In the genomic region with DNA sequence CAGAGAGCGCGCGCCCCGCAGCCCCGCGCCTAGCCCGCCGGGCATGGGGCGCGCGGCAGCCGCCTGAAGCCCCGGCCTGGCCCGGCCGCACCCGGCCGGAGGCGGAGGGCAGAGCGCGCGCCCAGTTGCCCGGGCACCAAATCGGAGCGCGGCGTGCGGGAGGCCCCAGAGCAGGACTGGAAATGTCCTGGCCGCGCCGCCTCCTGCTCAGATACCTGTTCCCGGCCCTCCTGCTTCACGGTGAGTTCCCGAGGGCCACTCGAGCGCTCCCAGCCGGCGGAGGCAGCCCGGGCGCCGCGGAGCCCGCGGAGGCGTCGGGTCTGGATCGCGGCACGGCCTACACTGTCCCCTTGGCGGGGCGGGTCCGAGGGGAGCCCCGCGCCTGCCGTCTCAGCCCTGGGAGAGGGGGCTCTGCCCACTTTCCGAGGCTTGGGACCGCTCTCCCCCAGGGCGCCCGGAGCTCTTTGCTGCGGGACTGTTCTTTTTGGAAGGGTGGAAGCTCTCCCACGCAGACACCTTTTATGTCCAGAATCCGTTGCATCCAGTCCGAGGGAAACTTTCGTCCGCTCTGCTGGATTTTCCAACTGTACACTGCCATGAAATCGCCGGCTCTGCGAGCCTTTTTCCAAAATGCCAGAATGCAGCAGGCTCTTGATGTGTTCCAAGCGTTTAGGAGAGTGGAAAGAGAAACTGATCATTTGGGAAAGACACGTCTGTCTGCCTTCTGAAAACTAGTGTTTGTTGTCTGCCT, we compare ENCODE assay signal across 8 cellular contexts. TPM values are rescaled to one million over a fixed set of nuclear protein-coding genes. Genes with fewer than 3 reads are reported as not detected.
DNase-seq lines count a peak whose midpoint lies in the region; ATAC-seq and TF ChIP-seq lines count a peak whose summit lies in the region.

No MANE protein-coding gene starts in this region.

- H3K27me3 Mint-ChIP-seq in neural progenitor cell (ENCODE audit: insufficient read depth, low read depth) = peaks cover 14% of the 10 kb centered on the region

- H3K9ac ChIP-seq in neural progenitor cell = no peak overlapping the region

- H3K4me1 ChIP-seq in neural progenitor cell = no peaks in the 10 kb centered on the region

- H3K4me3 ChIP-seq in neural progenitor cell = peak overlapping the region; percentile 44

- H3K27ac ChIP-seq in C4-2B (peak overlapping the region; percentile 32), neural progenitor cell (no peak overlapping the region)

- peaks cover 8% of the 10 kb centered on the region for H4K20me1 ChIP-seq in neural progenitor cell (ENCODE audit: low read depth)

- peaks cover 14% of the 10 kb centered on the region for H3F3A ChIP-seq in neural progenitor cell (ENCODE audit: low read depth)

- ATAC-seq in esophagus mucosa (peak; percentile 37), HG03457 (IDR thresholded peaks at IDR 0.05; ENCODE audit: unreplicated experiment) (no peak)

- peak overlapping the region; percentile 73 for H3K4me2 ChIP-seq in neural progenitor cell

- H3K4me3 Mint-ChIP-seq in neural progenitor cell = peak overlapping the region; percentile 94

- peak; percentile 35 for TF ChIP-seq CTCF in C4-2B (conservative IDR thresholded peaks at IDR 0.05)
- no peak for TF ChIP-seq CTCF in neural progenitor cell (IDR thresholded peaks at IDR 0.05)

- H3K79me2 ChIP-seq in neural progenitor cell (ENCODE audit: low read depth) = peaks cover 6% of the 10 kb centered on the region

- H2AFZ ChIP-seq in neural progenitor cell (replicated peaks) = peak overlapping the region; percentile 96

- peaks cover 33% of the 10 kb centered on the region for H3K9me3 Mint-ChIP-seq in neural progenitor cell

- peaks cover 74% of the 10 kb centered on the region for H3K27me3 ChIP-seq in neural progenitor cell

- no peaks in the 10 kb centered on the region for H3K36me3 ChIP-seq in neural progenitor cell

- peak overlapping the region; percentile 95 for H3K27ac Mint-ChIP-seq in neural progenitor cell

- DNase-seq in NCI-H2227 treated with DMSO at 0.1 percent for 48 hours (lab: John Stamatoyannopoulos, UW) (peak; percentile 14), neural progenitor cell (ENCODE audit: low spot score) (no peak), NCI-H1694 treated with DMSO at 0.1 percent for 48 hours (lab: John Stamatoyannopoulos, UW) (no peak), OCI-M2 (lab: John Stamatoyannopoulos, UW; ENCODE audit: unreplicated experiment) (no peak), NAMALWA (ENCODE audit: low spot score) (no peak)

- H3K9me3 ChIP-seq in neural progenitor cell (ENCODE audit: low read depth) = no peaks in the 10 kb centered on the region

- H3K36me3 Mint-ChIP-seq in neural progenitor cell = peaks cover 43% of the 10 kb centered on the region

- peaks cover 46% of the 10 kb centered on the region for H3K4me1 Mint-ChIP-seq in neural progenitor cell

RNA-seq across cellular contexts. Expression of a gene that starts 0.5 kb away (rescaled TPM):
- total RNA-seq in esophagus mucosa = 42.2 TPM
- 1.9 and 4.7 TPM in 2 replicates for total RNA-seq in neural progenitor cell (ENCODE audit: low replicate concordance)
